Comparison of ENCODE assay signal across 19 cellular contexts in genomic region chr3:44989636-44990373, GRCh38. TPM values are rescaled to one million over a fixed set of nuclear protein-coding genes. Genes with fewer than 3 reads are reported as not detected.
DNase-seq lines count a peak whose midpoint lies in the region; ATAC-seq and TF ChIP-seq lines count a peak whose summit lies in the region.
"Had no signal": no experiment of that assay in that cellular context is flagged by ENCODE, and none has a peak within 500 bp of the region (broad histone marks: within the 10 kb centered on the region; RNA-seq: fewer than 3 reads in every experiment).

No MANE protein-coding gene starts in this region.

- H3K36me3 ChIP-seq in lower lobe of right lung (peaks cover 33% of the 10 kb centered on the region), H7 (replicated peaks; ENCODE audit: control insufficient read depth, insufficient read depth, low read length) (peaks cover 11% of the 10 kb centered on the region)

- peak; percentile 16 to 60 for ATAC-seq in lower lobe of right lung
- ATAC-seq in omental fat pad (ENCODE audit: low FRiP score), result no peak

- TF ChIP-seq CTCF in AG10803 (conservative IDR thresholded peaks at IDR 0.05; ENCODE audit: low read length), result no peak
- no peak for TF ChIP-seq CTCF in lower lobe of right lung (IDR thresholded peaks at IDR 0.05)
- no peak for TF ChIP-seq CTCF in omental fat pad (IDR thresholded peaks at IDR 0.05)

- in situ Hi-C loops in G401 (cut with HindIII; ENCODE audit: low sequenced_read_pairs), result no loop called here

- H3K4me1 ChIP-seq in lower lobe of right lung, result peaks cover 22% of the 10 kb centered on the region

- H3K4me3 ChIP-seq in AG10803 (ENCODE audit: low read length), result no peak overlapping the region
- H3K4me3 ChIP-seq in lower lobe of right lung, result no peak overlapping the region
- no peak overlapping the region for H3K4me3 ChIP-seq in H7 (ENCODE audit: insufficient read depth, low read depth, low read length)
- H3K4me3 ChIP-seq: BLaER1 treated with 17β-estradiol and CSF1 and Interleukin-3, amounts not matched to agents 10 nM and 100 nM had no signal

- H3K27me3 ChIP-seq in lower lobe of right lung (ENCODE audit: low read depth) (no peaks in the 10 kb centered on the region), H7 (ENCODE audit: control insufficient read depth, insufficient read depth, low read length) (no peaks in the 10 kb centered on the region)
- H3K27me3 ChIP-seq: BLaER1 treated with 17β-estradiol and CSF1 and Interleukin-3, amounts not matched to agents 10 nM and 100 nM had no signal

- intact Hi-C loops in lower lobe of right lung (cut with DNase I), result no loop called here

- DNase-seq in AG10803 (ENCODE audit: low read depth), result peak; percentile 35
- peak; percentile 90 for DNase-seq in G401 (ENCODE audit: low spot score)
- peak; percentile 88 for DNase-seq in cerebellar cortex (ENCODE audit: low spot score)
- no peak for DNase-seq in lower lobe of right lung
- no peak for DNase-seq in H7
- no peak for DNase-seq in omental fat pad (ENCODE audit: low spot score)
- no peak for DNase-seq in activated CD4-positive, alpha-beta T cell treated with anti-CD3 and anti-CD28 coated beads for 48 hours
- no peak for DNase-seq in NCI-H1417 (lab: John Stamatoyannopoulos, UW)
- DNase-seq: ACHN; H9; NCI-H1048; NCI-H1694 treated with DMSO at 0.1 percent for 48 hours; NCI-H69; NK-92 treated with Interleukin-12 subunit alpha and Interleukin-12 subunit beta, amount 100 ng/mL, for 24 hours; OCI-M1 had no signal

- no peak overlapping the region for H3K27ac ChIP-seq in lower lobe of right lung
- H3K27ac ChIP-seq: BLaER1 treated with 17β-estradiol and CSF1 and Interleukin-3, amounts not matched to agents 10 nM and 100 nM; RWPE1 had no signal

- H3K9me3 ChIP-seq in lower lobe of right lung, result no peaks in the 10 kb centered on the region
- H3K9me3 ChIP-seq: BLaER1 treated with 17β-estradiol and CSF1 and Interleukin-3, amounts not matched to agents 10 nM and 100 nM had no signal

RNA-seq across cellular contexts. Expression of gene EXOSC7, which starts 13.8 kb away (rescaled TPM):
- 66.9 and 78.1 TPM in 2 replicates for total RNA-seq in G401 (2014; rRNA removed; shearing (Covaris generic))
- total RNA-seq in lower lobe of right lung (32.9 TPM), omental fat pad (10 to 100 TPM; 31.7 to 47.7 (median 39.0) TPM)
- 83.4 and 96.3 TPM in 2 replicates for total RNA-seq in H7 (2014; rRNA removed; shearing (Covaris generic))

RNA-seq across cellular contexts. Expression of gene ZDHHC3, which starts 13.8 kb away (rescaled TPM):
- 93.2 and 98.2 TPM in 2 replicates for total RNA-seq in G401 (2014; rRNA removed; shearing (Covaris generic))
- total RNA-seq in lower lobe of right lung (110 TPM), omental fat pad (10 to 100 TPM; 72.0 to 99.8 (median 80.1) TPM)
- 55.6 and 58.2 TPM in 2 replicates for total RNA-seq in H7 (2014; rRNA removed; shearing (Covaris generic))

RNA-seq across cellular contexts. Expression of gene CLEC3B, which starts 36.3 kb away (rescaled TPM):
- total RNA-seq in G401 (2014; rRNA removed; shearing (Covaris generic)), result not detected in 2 replicates
- total RNA-seq in lower lobe of right lung (217 TPM), omental fat pad (100 to 1,000 TPM in 3 of 4 donors, 10 to 100 TPM in 1; 58.9 to 297 (median 125) TPM)
- not detected in 2 replicates for total RNA-seq in H7 (2014; rRNA removed; shearing (Covaris generic))
- total RNA-seq: H9, HT1080, SK-MEL-5 had no signal

Comparison
In these comparisons a context has a peak if more than half of its experiments do, and no peak if none do; other contexts are left out.
1. DNase-seq: peak in AG10803 (single experiment), G401 (single experiment) and cerebellar cortex (single experiment); none in lower lobe of right lung (single experiment), H7 (single experiment), omental fat pad (single experiment), activated CD4-positive, alpha-beta T cell treated with anti-CD3 and anti-CD28 coated beads for 48 hours (single experiment) and NCI-H1417 (0 of 3).
2. RNA of gene CLEC3B, which starts 36.3 kb away (total RNA-seq): 217 TPM in lower lobe of right lung (single experiment) and 58.9 to 297 TPM in omental fat pad; not detected in G401 and not detected in H7; every median in the first group is over 10 times any median in the second.